ENCODE assay signal across 10 cellular contexts in genomic region chr11:68684385-68685356, GRCh38. TPM values are rescaled to one million over a fixed set of nuclear protein-coding genes. Genes with fewer than 3 reads are reported as not detected.
A peak's percentile ranks its signal among the peaks of the same experiment; 100 is the strongest.
DNase-seq lines count a peak whose midpoint lies in the region; ATAC-seq and TF ChIP-seq lines count a peak whose summit lies in the region.
"Had no signal": no experiment of that assay in that cellular context is flagged by ENCODE, and none has a peak within 500 bp of the region (broad histone marks: within the 10 kb centered on the region; RNA-seq: fewer than 3 reads in every experiment).

TSS of gene GAL (plus strand) at chr11:68684544. CDS start at chr11:68684924, 380 bp downstream.

- no peaks in the 10 kb centered on the region for H3K9me3 Mint-ChIP-seq in activated CD8-positive, alpha-beta T cell treated with anti-CD3 and anti-CD28 coated beads, Interleukin-2, amount 10 ng/mL, durations not matched to agents 7 days and 5 days (ENCODE audit: insufficient read depth)
- H3K9me3 Mint-ChIP-seq: central memory CD8-positive, alpha-beta T cell had no signal

- peak; percentile 50 for ATAC-seq in activated CD8-positive, alpha-beta T cell treated with anti-CD3 and anti-CD28 coated beads, Interleukin-2, amount 10 ng/mL, durations not matched to agents 7 days and 5 days
- ATAC-seq in thoracic aorta (ENCODE audit: insufficient number of reproducible peaks, low FRiP score, low read depth), result no peak

- H3K36me3 ChIP-seq in iPS DF 6.9 (ENCODE audit: control insufficient read depth, insufficient read depth, low read length), result peaks cover 5% of the 10 kb centered on the region
- no peaks in the 10 kb centered on the region for H3K36me3 ChIP-seq in thoracic aorta

- CTCF ChIA-PET in activated CD8-positive, alpha-beta T cell treated with anti-CD3 and anti-CD28 coated beads, Interleukin-2, amount 10 ng/mL, durations not matched to agents 7 days and 5 days (lab: Charles Lee), result no interaction called here

- POLR2A ChIA-PET in activated CD8-positive, alpha-beta T cell treated with anti-CD3 and anti-CD28 coated beads, Interleukin-2, amount 10 ng/mL, durations not matched to agents 7 days and 5 days (lab: Charles Lee), result no interaction called here

- H3K27ac ChIP-seq in iPS DF 6.9 (ENCODE audit: low read length) (no peak within 1 kb of the TSS), thoracic aorta (no peak within 1 kb of the TSS)

- H3K27me3 ChIP-seq in iPS DF 6.9 (ENCODE audit: control insufficient read depth, insufficient read depth, low read length) (peaks cover 5% of the 10 kb centered on the region; the same call in 1 of the 2 replicates), thoracic aorta (replicated peaks; ENCODE audit: insufficient read depth) (peaks cover 17% of the 10 kb centered on the region)

- H3K4me3 Mint-ChIP-seq in activated CD8-positive, alpha-beta T cell treated with anti-CD3 and anti-CD28 coated beads, Interleukin-2, amount 10 ng/mL, durations not matched to agents 7 days and 5 days, result no peak within 1 kb of the TSS

- H3K4me1 ChIP-seq in iPS DF 6.9 (ENCODE audit: control insufficient read depth, insufficient read depth, low read length) (peaks cover 11% of the 10 kb centered on the region), thoracic aorta (ENCODE audit: control insufficient read depth in 1 of 2, low read depth in 2 of 2) (peaks cover 6 to 15% of the 10 kb centered on the region in 2 donors)

- H3K36me3 Mint-ChIP-seq in activated CD8-positive, alpha-beta T cell treated with anti-CD3 and anti-CD28 coated beads, Interleukin-2, amount 10 ng/mL, durations not matched to agents 7 days and 5 days (ENCODE audit: low read depth), result no peaks in the 10 kb centered on the region

- H3K4me1 Mint-ChIP-seq in activated CD8-positive, alpha-beta T cell treated with anti-CD3 and anti-CD28 coated beads, Interleukin-2, amount 10 ng/mL, durations not matched to agents 7 days and 5 days (ENCODE audit: low read depth), result peaks cover 5% of the 10 kb centered on the region

- H3K9me3 ChIP-seq in iPS DF 6.9 (ENCODE audit: control insufficient read depth, insufficient read depth, low read length) (no peaks in the 10 kb centered on the region), thoracic aorta (no peaks in the 10 kb centered on the region)

- peaks cover 51% of the 10 kb centered on the region for H3K27me3 Mint-ChIP-seq in activated CD8-positive, alpha-beta T cell treated with anti-CD3 and anti-CD28 coated beads, Interleukin-2, amount 10 ng/mL, durations not matched to agents 7 days and 5 days (ENCODE audit: low read depth)

- TF ChIP-seq CTCF in thoracic aorta (IDR thresholded peaks at IDR 0.05), result no peak

- WGBS in iPS DF 6.9 (ENCODE audit: insufficient coverage, insufficient read length), result no CpG with 5 or more reads among the region's 113 CpGs

- DNase-seq in activated T-cell treated with anti-CD3 and anti-CD28 coated beads for 48 hours (ENCODE audit: low read depth) (peak; percentile 15), activated T-cell treated with anti-CD3 and anti-CD28 coated beads for 4 hours (no peak), iPS DF 6.9 (ENCODE audit: low read depth, low spot score) (no peak), thoracic aorta (ENCODE audit: low spot score) (no peak), NCI-H446 (lab: John Stamatoyannopoulos, UW) (no peak), AG08395 (ENCODE audit: low spot score) (no peak)
- no peak for DNase-seq in activated CD8-positive, alpha-beta T cell treated with anti-CD3 and anti-CD28 coated beads, Interleukin-2, amount 10 ng/mL, durations not matched to agents 7 days and 5 days
- DNase-seq in activated naive CD4-positive, alpha-beta T cell (lab: John Stamatoyannopoulos, UW), result no peak
- DNase-seq: NCI-H2081 treated with DMSO at 0.1 percent for 48 hours had no signal

- no peak within 1 kb of the TSS for H3K27ac Mint-ChIP-seq in activated CD8-positive, alpha-beta T cell treated with anti-CD3 and anti-CD28 coated beads, Interleukin-2, amount 10 ng/mL, durations not matched to agents 7 days and 5 days

- peak within 1 kb of the TSS; percentile 61 for H3K4me3 ChIP-seq in iPS DF 6.9 (ENCODE audit: low read length)
- peak within 1 kb of the TSS; percentile 63 for H3K4me3 ChIP-seq in thoracic aorta

RNA-seq across cellular contexts. Expression of gene GAL, which starts in this region (rescaled TPM):
- not detected for total RNA-seq in activated CD8-positive, alpha-beta T cell treated with anti-CD3 and anti-CD28 coated beads, Interleukin-2, amount 10 ng/mL, durations not matched to agents 7 days and 5 days
- not detected for total RNA-seq in thoracic aorta

Comparison
In these comparisons a context has a peak if more than half of its experiments do, and no peak if none do; other contexts are left out.
1. Peak in ATAC-seq in activated CD8-positive, alpha-beta T cell treated with anti-CD3 and anti-CD28 coated beads, Interleukin-2, amount 10 ng/mL, durations not matched to agents 7 days and 5 days; RNA of the gene not detected or under 1 TPM.